22 cellular contexts compared by ENCODE assay signal in genomic region chr7:70347463-70347855, GRCh38.
DNase-seq lines count a peak whose midpoint lies in the region; ATAC-seq and TF ChIP-seq lines count a peak whose summit lies in the region.
"Had no signal": no experiment of that assay in that cellular context is flagged by ENCODE, and none has a peak within 500 bp of the region (broad histone marks: within the 10 kb centered on the region; RNA-seq: fewer than 3 reads in every experiment).

No MANE protein-coding gene starts in this region.

- no peaks in the 10 kb centered on the region for H3K9me3 Mint-ChIP-seq in activated CD8-positive, alpha-beta T cell treated with anti-CD3 and anti-CD28 coated beads, Interleukin-2, amount 10 ng/mL, durations not matched to agents 7 days and 5 days (ENCODE audit: insufficient read depth)
- peaks cover 2% of the 10 kb centered on the region for H3K9me3 Mint-ChIP-seq in activated CD8-positive, alpha-beta T cell treated with anti-CD3 and anti-CD28 coated beads for 36 hours
- H3K9me3 Mint-ChIP-seq in stimulated activated memory B cell treated with anti-CD40 and anti-IgM and Interleukin-4, amounts not matched to agents 10 μg/mL and 1 μg/mL and 100 μg/mL, for 72 hours: no peaks in the 10 kb centered on the region
- H3K9me3 Mint-ChIP-seq in activated T-helper 17 cell treated with anti-CD3 and anti-CD28 coated beads, Interleukin-2, amount 50 U/mL, for 72 hours: no peaks in the 10 kb centered on the region
- no peaks in the 10 kb centered on the region for H3K9me3 Mint-ChIP-seq in chondrocyte (ENCODE audit: low read depth)
- H3K9me3 Mint-ChIP-seq: neural crest cell had no signal

- peak overlapping the region; percentile 22 for H3K27ac Mint-ChIP-seq in activated CD8-positive, alpha-beta T cell treated with anti-CD3 and anti-CD28 coated beads, Interleukin-2, amount 10 ng/mL, durations not matched to agents 7 days and 5 days
- no peak overlapping the region for H3K27ac Mint-ChIP-seq in activated CD8-positive, alpha-beta T cell treated with anti-CD3 and anti-CD28 coated beads for 36 hours
- H3K27ac Mint-ChIP-seq in stimulated activated memory B cell treated with anti-CD40 and anti-IgM and Interleukin-4, amounts not matched to agents 10 μg/mL and 1 μg/mL and 100 μg/mL, for 72 hours: no peak overlapping the region
- no peak overlapping the region for H3K27ac Mint-ChIP-seq in activated T-helper 17 cell treated with anti-CD3 and anti-CD28 coated beads, Interleukin-2, amount 50 U/mL, for 72 hours
- H3K27ac Mint-ChIP-seq in chondrocyte (ENCODE audit: unreplicated experiment): no peak overlapping the region
- H3K27ac Mint-ChIP-seq: progenitor cell of endocrine pancreas had no signal

- CTCF ChIA-PET in activated CD8-positive, alpha-beta T cell treated with anti-CD3 and anti-CD28 coated beads, Interleukin-2, amount 10 ng/mL, durations not matched to agents 7 days and 5 days (lab: Charles Lee): no interaction called here
- CTCF ChIA-PET in activated CD8-positive, alpha-beta T cell treated with anti-CD3 and anti-CD28 coated beads for 36 hours (lab: Charles Lee): no interaction called here

- peaks cover 14% of the 10 kb centered on the region for H3K27me3 Mint-ChIP-seq in activated CD8-positive, alpha-beta T cell treated with anti-CD3 and anti-CD28 coated beads, Interleukin-2, amount 10 ng/mL, durations not matched to agents 7 days and 5 days (ENCODE audit: low read depth)
- no peaks in the 10 kb centered on the region for H3K27me3 Mint-ChIP-seq in activated CD8-positive, alpha-beta T cell treated with anti-CD3 and anti-CD28 coated beads for 36 hours
- H3K27me3 Mint-ChIP-seq in stimulated activated memory B cell treated with anti-CD40 and anti-IgM and Interleukin-4, amounts not matched to agents 10 μg/mL and 1 μg/mL and 100 μg/mL, for 72 hours: no peaks in the 10 kb centered on the region
- no peaks in the 10 kb centered on the region for H3K27me3 Mint-ChIP-seq in activated T-helper 17 cell treated with anti-CD3 and anti-CD28 coated beads, Interleukin-2, amount 50 U/mL, for 72 hours
- H3K27me3 Mint-ChIP-seq in chondrocyte (ENCODE audit: low read depth): no peaks in the 10 kb centered on the region
- H3K27me3 Mint-ChIP-seq: activated naive CD4-positive, alpha-beta T cell treated with anti-CD3 and anti-CD28 coated beads, Interleukin-2, amount 10 ng/mL, durations not matched to agents 7 days and 5 days; T-cell had no signal

- peaks cover 20% of the 10 kb centered on the region for H3K4me1 Mint-ChIP-seq in activated CD8-positive, alpha-beta T cell treated with anti-CD3 and anti-CD28 coated beads, Interleukin-2, amount 10 ng/mL, durations not matched to agents 7 days and 5 days (ENCODE audit: low read depth)
- H3K4me1 Mint-ChIP-seq in activated CD8-positive, alpha-beta T cell treated with anti-CD3 and anti-CD28 coated beads for 36 hours (ENCODE audit: low read depth): peaks cover 3% of the 10 kb centered on the region
- peaks cover 12% of the 10 kb centered on the region for H3K4me1 Mint-ChIP-seq in stimulated activated memory B cell treated with anti-CD40 and anti-IgM and Interleukin-4, amounts not matched to agents 10 μg/mL and 1 μg/mL and 100 μg/mL, for 72 hours
- peaks cover 6% of the 10 kb centered on the region for H3K4me1 Mint-ChIP-seq in activated T-helper 17 cell treated with anti-CD3 and anti-CD28 coated beads, Interleukin-2, amount 50 U/mL, for 72 hours
- peaks cover under 1% of the 10 kb centered on the region for H3K4me1 Mint-ChIP-seq in chondrocyte (ENCODE audit: low read depth)
- H3K4me1 Mint-ChIP-seq: neural crest cell had no signal

- no peak for DNase-seq in activated CD8-positive, alpha-beta T cell treated with anti-CD3 and anti-CD28 coated beads, Interleukin-2, amount 10 ng/mL, durations not matched to agents 7 days and 5 days
- no peak for DNase-seq in activated CD8-positive, alpha-beta T cell treated with anti-CD3 and anti-CD28 coated beads for 36 hours
- no peak for DNase-seq in activated gamma-delta T cell (lab: John Stamatoyannopoulos, UW)
- no peak for DNase-seq in chondrocyte (ENCODE audit: low spot score)
- DNase-seq: activated naive CD4-positive, alpha-beta T cell treated with anti-CD3 and anti-CD28 coated beads, Interleukin-2, amount 10 ng/mL, durations not matched to agents 7 days and 5 days; Calu3; cerebellar nuclear complex; glutamatergic neuron; GM23248; left ventricle myocardium inferior; midbrain; NCI-H1417; NCI-H524 treated with DMSO at 0.1 percent for 48 hours; SHP77; T-cell had no signal

- POLR2A ChIA-PET in activated CD8-positive, alpha-beta T cell treated with anti-CD3 and anti-CD28 coated beads, Interleukin-2, amount 10 ng/mL, durations not matched to agents 7 days and 5 days (lab: Charles Lee): no interaction called here
- POLR2A ChIA-PET in activated CD8-positive, alpha-beta T cell treated with anti-CD3 and anti-CD28 coated beads for 36 hours (lab: Charles Lee): no interaction called here

- no peak overlapping the region for H3K4me3 Mint-ChIP-seq in activated CD8-positive, alpha-beta T cell treated with anti-CD3 and anti-CD28 coated beads, Interleukin-2, amount 10 ng/mL, durations not matched to agents 7 days and 5 days
- no peak overlapping the region for H3K4me3 Mint-ChIP-seq in activated CD8-positive, alpha-beta T cell treated with anti-CD3 and anti-CD28 coated beads for 36 hours
- no peak overlapping the region for H3K4me3 Mint-ChIP-seq in stimulated activated memory B cell treated with anti-CD40 and anti-IgM and Interleukin-4, amounts not matched to agents 10 μg/mL and 1 μg/mL and 100 μg/mL, for 72 hours
- H3K4me3 Mint-ChIP-seq in activated T-helper 17 cell treated with anti-CD3 and anti-CD28 coated beads, Interleukin-2, amount 50 U/mL, for 72 hours: no peak overlapping the region
- H3K4me3 Mint-ChIP-seq in chondrocyte (ENCODE audit: unreplicated experiment): no peak overlapping the region
- H3K4me3 Mint-ChIP-seq: activated naive CD4-positive, alpha-beta T cell treated with anti-CD3 and anti-CD28 coated beads, Interleukin-2, amount 10 ng/mL, durations not matched to agents 7 days and 5 days; neural crest cell had no signal

- no peak for ATAC-seq in activated CD8-positive, alpha-beta T cell treated with anti-CD3 and anti-CD28 coated beads, Interleukin-2, amount 10 ng/mL, durations not matched to agents 7 days and 5 days
- no peak for ATAC-seq in activated CD8-positive, alpha-beta T cell treated with anti-CD3 and anti-CD28 coated beads for 36 hours
- ATAC-seq in HG02623 (IDR thresholded peaks at IDR 0.05; ENCODE audit: unreplicated experiment) (peak; percentile 11), HG03175 (IDR thresholded peaks at IDR 0.05; ENCODE audit: unreplicated experiment) (peak; percentile 14)
- peak; percentile 59 for ATAC-seq in stimulated activated memory B cell treated with anti-CD40 and anti-IgM and Interleukin-4, amounts not matched to agents 10 μg/mL and 1 μg/mL and 100 μg/mL, for 72 hours
- ATAC-seq in activated T-helper 17 cell treated with anti-CD3 and anti-CD28 coated beads, Interleukin-2, amount 50 U/mL, for 72 hours (replicated peaks): no peak
- ATAC-seq: HepG2 had no signal

- TF ChIP-seq CTCF in activated CD8-positive, alpha-beta T cell treated with anti-CD3 and anti-CD28 coated beads for 36 hours (IDR thresholded peaks at IDR 0.05): no peak
- TF ChIP-seq CTCF in chondrocyte (IDR thresholded peaks at IDR 0.05): no peak

- intact Hi-C loops in activated CD8-positive, alpha-beta T cell treated with anti-CD3 and anti-CD28 coated beads for 36 hours (cut with micrococcal nuclease): no loop called here

- H3K36me3 Mint-ChIP-seq in activated CD8-positive, alpha-beta T cell treated with anti-CD3 and anti-CD28 coated beads, Interleukin-2, amount 10 ng/mL, durations not matched to agents 7 days and 5 days (ENCODE audit: low read depth): no peaks in the 10 kb centered on the region
- H3K36me3 Mint-ChIP-seq in activated CD8-positive, alpha-beta T cell treated with anti-CD3 and anti-CD28 coated beads for 36 hours (ENCODE audit: low read depth): no peaks in the 10 kb centered on the region
- H3K36me3 Mint-ChIP-seq in stimulated activated memory B cell treated with anti-CD40 and anti-IgM and Interleukin-4, amounts not matched to agents 10 μg/mL and 1 μg/mL and 100 μg/mL, for 72 hours: peaks cover 14% of the 10 kb centered on the region
- H3K36me3 Mint-ChIP-seq in activated T-helper 17 cell treated with anti-CD3 and anti-CD28 coated beads, Interleukin-2, amount 50 U/mL, for 72 hours (ENCODE audit: low read depth): no peaks in the 10 kb centered on the region
- H3K36me3 Mint-ChIP-seq in chondrocyte (ENCODE audit: low read depth): no peaks in the 10 kb centered on the region
- H3K36me3 Mint-ChIP-seq: activated naive CD4-positive, alpha-beta T cell treated with anti-CD3 and anti-CD28 coated beads, Interleukin-2, amount 10 ng/mL, durations not matched to agents 7 days and 5 days; T-cell had no signal

Comparison
In these comparisons a context has a peak if more than half of its experiments do, and no peak if none do; other contexts are left out.
1. ATAC-seq: peak in HG02623 (single experiment), HG03175 (single experiment) and stimulated activated memory B cell treated with anti-CD40 and anti-IgM and Interleukin-4, amounts not matched to agents 10 μg/mL and 1 μg/mL and 100 μg/mL, for 72 hours (single experiment); none in activated CD8-positive, alpha-beta T cell treated with anti-CD3 and anti-CD28 coated beads, Interleukin-2, amount 10 ng/mL, durations not matched to agents 7 days and 5 days (single experiment), activated CD8-positive, alpha-beta T cell treated with anti-CD3 and anti-CD28 coated beads for 36 hours (single experiment) and activated T-helper 17 cell treated with anti-CD3 and anti-CD28 coated beads, Interleukin-2, amount 50 U/mL, for 72 hours (single experiment).